13 cellular contexts compared by ENCODE assay signal in genomic region chr1:66943361-66943969, GRCh38. TPM values are rescaled to one million over a fixed set of nuclear protein-coding genes. Genes with fewer than 3 reads are reported as not detected.
A peak's percentile ranks its signal among the peaks of the same experiment; 100 is the strongest.
DNase-seq lines count a peak whose midpoint lies in the region; ATAC-seq, FAIRE-seq and TF ChIP-seq lines count a peak whose summit lies in the region.
"Had no signal": no experiment of that assay in that cellular context is flagged by ENCODE, and none has a peak within 500 bp of the region (broad histone marks: within the 10 kb centered on the region; RNA-seq: fewer than 3 reads in every experiment).

No MANE protein-coding gene starts in this region.

- H3K79me2 ChIP-seq in hepatocyte = peaks cover 85% of the 10 kb centered on the region

- no peak overlapping the region for H3K4me3 Mint-ChIP-seq in Caco-2 (ENCODE audit: unreplicated experiment)
- no peak overlapping the region for H3K4me3 Mint-ChIP-seq in activated T-helper 17 cell treated with anti-CD3 and anti-CD28 coated beads, Interleukin-2, amount 50 U/mL, for 72 hours

- TF ChIP-seq RAD21 in A549 (conservative IDR thresholded peaks at IDR 0.05 in 1 of 2, IDR thresholded peaks at IDR 0.05 in 1 of 2) = no peak

- peaks cover 5% of the 10 kb centered on the region for H4K20me1 ChIP-seq in hepatocyte (ENCODE audit: insufficient read depth, poor library complexity, severe bottlenecking)

- no peaks in the 10 kb centered on the region for H3K27me3 Mint-ChIP-seq in Caco-2 (ENCODE audit: insufficient read depth, unreplicated experiment)
- H3K27me3 Mint-ChIP-seq in activated T-helper 17 cell treated with anti-CD3 and anti-CD28 coated beads, Interleukin-2, amount 50 U/mL, for 72 hours = no peaks in the 10 kb centered on the region

- POLR2A ChIA-PET in A549 (lab: Yijun Ruan, JAX) (interaction anchor here (1.6 kb wide), 1 partner anchor 13 kb away, joined by 16 read pairs; no protein-coding TSS in a partner anchor), Caco-2 (lab: Charles Lee) (no interaction called here)

- H3K27ac Mint-ChIP-seq in Caco-2 (ENCODE audit: unreplicated experiment) = peak overlapping the region; percentile 36
- peak overlapping the region; percentile 85 for H3K27ac Mint-ChIP-seq in activated T-helper 17 cell treated with anti-CD3 and anti-CD28 coated beads, Interleukin-2, amount 50 U/mL, for 72 hours

- no peak for FAIRE-seq in A549 (lab: Jason Lieb, UNC)

- no peak overlapping the region for H2AFZ ChIP-seq in hepatocyte

- no peaks in the 10 kb centered on the region for H3K9me3 ChIP-seq in A549
- H3K9me3 ChIP-seq in Caco-2 = no peaks in the 10 kb centered on the region
- H3K9me3 ChIP-seq in hepatocyte (ENCODE audit: low read depth) = no peaks in the 10 kb centered on the region
- H3K9me3 ChIP-seq: psoas muscle had no signal

- intact Hi-C loops in Caco-2 (cut with micrococcal nuclease; ENCODE audit: unreplicated experiment) = no loop called here
- intact Hi-C loops in Right ventricle myocardium superior (cut with DNase I) = no loop called here

- WGBS in A549 (ENCODE audit: missing lambda C conversion rate) = 78% methylated on average over 5 of the region's 5 CpGs
- whole genome bisulfite sequencing in hepatocyte (ENCODE audit: low lambda C conversion rate, missing lambda C conversion rate) = 89% methylated on average over 5 of the region's 5 CpGs

- no TSS peak for BruUV-seq in Caco-2 (replicated peaks; lab: Mats Ljungman, UMichigan)

- ATAC-seq in A549 (peak in 1 of 2 experiments; percentile 23; a peak in 1 of 6 replicates), Right ventricle myocardium superior (ENCODE audit: poor library complexity) (no peak)
- no peak for ATAC-seq in activated T-helper 17 cell treated with anti-CD3 and anti-CD28 coated beads, Interleukin-2, amount 50 U/mL, for 72 hours (replicated peaks)

- no peaks in the 10 kb centered on the region for H3K27me3 ChIP-seq in Caco-2 (replicated peaks; ENCODE audit: control insufficient read depth, insufficient read depth, low read length)
- no peaks in the 10 kb centered on the region for H3K27me3 ChIP-seq in hepatocyte

- no peaks in the 10 kb centered on the region for H3K9me2 ChIP-seq in hepatocyte (replicated peaks; ENCODE audit: insufficient read depth)

- H3K36me3 Mint-ChIP-seq in Caco-2 (ENCODE audit: insufficient read depth, unreplicated experiment) = peaks cover 16% of the 10 kb centered on the region
- H3K36me3 Mint-ChIP-seq in activated T-helper 17 cell treated with anti-CD3 and anti-CD28 coated beads, Interleukin-2, amount 50 U/mL, for 72 hours (ENCODE audit: low read depth) = peaks cover 99% of the 10 kb centered on the region

- no peak for TF ChIP-seq CTCF in A549 (IDR thresholded peaks at IDR 0.05)
- TF ChIP-seq CTCF in Caco-2 (IDR thresholded peaks at IDR 0.05; ENCODE audit: insufficient read depth in 1 of 2, low read depth in 1 of 2, low read length in 1 of 2, severe bottlenecking in 1 of 2, unreplicated experiment in 1 of 2) = no peak
- TF ChIP-seq CTCF in hepatocyte (IDR thresholded peaks at IDR 0.05; ENCODE audit: poor library complexity) = no peak
- TF ChIP-seq CTCF in GM20000 (IDR thresholded peaks at IDR 0.05; ENCODE audit: extremely low read depth, missing control alignments) = no peak

- H3K4me2 ChIP-seq in A549 (peak overlapping the region; percentile 66), hepatocyte (no peak overlapping the region)

- CTCF ChIA-PET in A549 (lab: Yijun Ruan, JAX) = interaction anchor here (1.4 kb wide), 1 partner anchor 10 kb away, joined by 3 read pairs; no protein-coding TSS in a partner anchor
- CTCF ChIA-PET in Caco-2 (lab: Charles Lee) = no interaction called here

- peak overlapping the region; percentile 73 to 84 for H3K27ac ChIP-seq in A549
- H3K27ac ChIP-seq in hepatocyte = peak overlapping the region; percentile 60
- H3K27ac ChIP-seq: C4-2B had no signal

- H3K4me1 ChIP-seq in A549 = peaks cover 80% of the 10 kb centered on the region
- H3K4me1 ChIP-seq in Caco-2 = no peaks in the 10 kb centered on the region
- peaks cover 10% of the 10 kb centered on the region for H3K4me1 ChIP-seq in hepatocyte (ENCODE audit: insufficient read depth)

- H3K36me3 ChIP-seq in Caco-2 (ENCODE audit: control insufficient read depth, insufficient read depth, low read length) = no peaks in the 10 kb centered on the region
- H3K36me3 ChIP-seq in hepatocyte (replicated peaks; ENCODE audit: insufficient read depth, low read depth) = no peaks in the 10 kb centered on the region

- no peak for TF ChIP-seq EP300 in A549 (IDR thresholded peaks at IDR 0.05)

- no peak for TF ChIP-seq POLR2A in A549 (IDR thresholded peaks at IDR 0.05; ENCODE audit: low read length)

- no peaks in the 10 kb centered on the region for H3K4me1 Mint-ChIP-seq in Caco-2 (ENCODE audit: low read depth, unreplicated experiment)
- peaks cover 46% of the 10 kb centered on the region for H3K4me1 Mint-ChIP-seq in activated T-helper 17 cell treated with anti-CD3 and anti-CD28 coated beads, Interleukin-2, amount 50 U/mL, for 72 hours

- H3K9me3 Mint-ChIP-seq in Caco-2 (ENCODE audit: unreplicated experiment) = no peaks in the 10 kb centered on the region
- no peaks in the 10 kb centered on the region for H3K9me3 Mint-ChIP-seq in activated T-helper 17 cell treated with anti-CD3 and anti-CD28 coated beads, Interleukin-2, amount 50 U/mL, for 72 hours

- H3K4me3 ChIP-seq in A549 (no peak overlapping the region), Caco-2 (ENCODE audit: low read depth, low read length) (no peak overlapping the region), hepatocyte (no peak overlapping the region)
- H3K4me3 ChIP-seq: psoas muscle had no signal

- DNase-seq in A549 (ENCODE audit: low read depth in 1 of 2, low spot score in 1 of 2) = no peak
- DNase-seq in Caco-2 = no peak
- no peak for DNase-seq in hepatocyte (ENCODE audit: low spot score)
- no peak for DNase-seq in Right ventricle myocardium superior
- no peak for DNase-seq in GM20000 (ENCODE audit: low spot score)
- DNase-seq in SIG-M5 treated with dmso at 0.1 percent for 504 hours (lab: John Stamatoyannopoulos, UW; ENCODE audit: unreplicated experiment) = no peak
- DNase-seq in activated CD8-positive, alpha-beta memory T cell treated with anti-CD3 and anti-CD28 coated beads, Interleukin-2, amount 50 U/mL, for 48 hours = no peak
- DNase-seq: NCI-H2081 treated with DMSO at 0.1 percent for 48 hours; psoas muscle; stimulated activated CD4-positive, alpha-beta T cell treated with anti-CD3 and anti-CD28 coated beads, Interleukin-4, amount 100 ng/mL, for 4 hours; T-helper 9 cell had no signal

TF ChIP-seq in A549, 52 proteins besides CTCF, POLR2A, EP300 and RAD21:
- TF ChIP-seq FOSL2 (IDR thresholded peaks at IDR 0.05) = no peak
- TF ChIP-seq FOSL2 (CRISPR knock-in tag; IDR thresholded peaks at IDR 0.05) = no peak

RNA-seq across cellular contexts. Expression of gene MIER1, which starts 18.7 kb away (rescaled TPM):
- polyA plus RNA-seq in A549 (2011; rRNA removed) (13.1 and 22.6 TPM in 2 replicates), A549 (2017; fragmentation: RNase III; extraction: RNeasy Plus Mini Kit Qiagen cat#74134 plus additional on column Dnase treatment) (11.9 to 13.5 TPM (median 12.2 TPM) in 3 replicates), hepatocyte (17.9 and 19.3 TPM in 2 replicates)
- polyA plus RNA-seq in A549 (2012; cell fraction: cytosol; rRNA removed) = 2.5 and 2.8 TPM in 2 replicates
- 1.4 and 2.4 TPM in 2 replicates for polyA plus RNA-seq in A549 (2012; cell fraction: nucleus; rRNA removed)
- 11.1 and 11.4 TPM in 2 replicates for polyA minus RNA-seq in A549 (2011; rRNA and poly(A)+ RNA removed)
- total RNA-seq in Caco-2 (2022) (12.3 and 17.2 TPM in 2 replicates), hepatocyte (41.9 and 42.2 TPM in 2 replicates), Right ventricle myocardium superior (15.2 TPM)
- total RNA-seq in activated T-helper 17 cell treated with anti-CD3 and anti-CD28 coated beads, Interleukin-2, amount 50 U/mL, for 72 hours = 10 to 100 TPM; 44.7 to 60.0 TPM

RNA-seq across cellular contexts. Expression of gene DNAI4, which starts 18.8 kb away (rescaled TPM):
- polyA plus RNA-seq in A549 (2011; rRNA removed) = 2.2 and 4.7 TPM in 2 replicates
- 0.13 and 0.17 TPM in 2 replicates for polyA plus RNA-seq in A549 (2012; cell fraction: cytosol; rRNA removed)
- polyA plus RNA-seq in A549 (2012; cell fraction: nucleus; rRNA removed) = 0.12 and 0.24 TPM in 2 replicates
- polyA plus RNA-seq in A549 (2017; fragmentation: RNase III; extraction: RNeasy Plus Mini Kit Qiagen cat#74134 plus additional on column Dnase treatment) = 1.0 to 2.2 TPM (median 1.3 TPM) in 3 replicates
- 0.62 and 1.3 TPM in 2 replicates for polyA minus RNA-seq in A549 (2011; rRNA and poly(A)+ RNA removed)
- 0.84 and 1.4 TPM in 2 replicates for total RNA-seq in Caco-2 (2022)
- 1 to 10 TPM in 1 of 2 donors, under 1 TPM in 1; 0.65 to 1.4 TPM for total RNA-seq in activated T-helper 17 cell treated with anti-CD3 and anti-CD28 coated beads, Interleukin-2, amount 50 U/mL, for 72 hours
- 5.9 and 7.6 TPM in 2 replicates for total RNA-seq in hepatocyte
- 2.9 and 3.1 TPM in 2 replicates for polyA plus RNA-seq in hepatocyte
- total RNA-seq in Right ventricle myocardium superior = 13.5 TPM
